30 cellular contexts compared by ENCODE assay signal in genomic region chr6:90432937-90433336, GRCh38.
"Had no signal": no experiment of that assay in that cellular context is flagged by ENCODE, and none has a peak within 500 bp of the region (broad histone marks: within the 10 kb centered on the region; RNA-seq: fewer than 3 reads in every experiment).

No MANE protein-coding gene starts in this region.

- H3K4me1 Mint-ChIP-seq: immature natural killer cell, mesothelial cell of epicardium had no signal

- H3K4me3 ChIP-seq: left lung, lower lobe of right lung, pancreas, prostate gland, sigmoid colon, spleen, suprapubic skin, thoracic aorta, tibial artery, upper lobe of right lung had no signal

- FAIRE-seq: islet of Langerhans, kidney, pancreas, small intestine, urothelium cell line had no signal

- H3K36me3 ChIP-seq: left lung, lower lobe of right lung, pancreas, prostate gland, sigmoid colon, spleen, suprapubic skin, thoracic aorta, tibial artery, upper lobe of right lung had no signal

- H3K27me3 Mint-ChIP-seq: naive thymus-derived CD4-positive, alpha-beta T cell; stimulated activated naive CD8-positive, alpha-beta T cell treated with anti-CD3 and anti-CD28 coated beads, Interleukin-15, Interleukin-2, amounts not matched to agents 100 ng/mL and 50 ng/mL, for 24 hours had no signal

- H3K27ac Mint-ChIP-seq: immature natural killer cell; mesothelial cell of epicardium; naive thymus-derived CD4-positive, alpha-beta T cell; natural killer cell treated with Interleukin-12 subunit alpha and Interleukin-12 subunit beta and Interleukin-15 and Interleukin-18, amount 100 ng/mL, for 72 hours; stimulated activated effector memory CD8-positive, alpha-beta T cell treated with anti-CD3 and anti-CD28 coated beads, Interleukin-12 subunit alpha, Interleukin-12 subunit beta, amount 100 ng/mL, for 72 hours had no signal

- H3K27ac ChIP-seq: left lung, lower lobe of right lung, pancreas, prostate gland, sigmoid colon, spleen, suprapubic skin, thoracic aorta, tibial artery, upper lobe of right lung had no signal

- H3K9me3 ChIP-seq: pancreas, prostate gland, suprapubic skin had no signal

- H3K36me3 Mint-ChIP-seq: stimulated activated effector memory CD8-positive, alpha-beta T cell treated with anti-CD3 and anti-CD28 coated beads, Interleukin-12 subunit alpha, Interleukin-12 subunit beta, amount 100 ng/mL, for 72 hours had no signal

- H3K4me1 ChIP-seq: left lung, lower lobe of right lung, pancreas, prostate gland, sigmoid colon, spleen, tibial artery, upper lobe of right lung had no signal

- H3K4me3 Mint-ChIP-seq: immature natural killer cell; mesothelial cell of epicardium; naive thymus-derived CD4-positive, alpha-beta T cell; natural killer cell treated with Interleukin-12 subunit alpha and Interleukin-12 subunit beta and Interleukin-15 and Interleukin-18, amount 100 ng/mL, for 72 hours; stimulated activated effector memory CD8-positive, alpha-beta T cell treated with anti-CD3 and anti-CD28 coated beads, Interleukin-12 subunit alpha, Interleukin-12 subunit beta, amount 100 ng/mL, for 72 hours; stimulated activated naive CD8-positive, alpha-beta T cell treated with anti-CD3 and anti-CD28 coated beads, Interleukin-15, Interleukin-2, amounts not matched to agents 100 ng/mL and 50 ng/mL, for 24 hours had no signal

- DNase-seq: hypothalamus; immature natural killer cell; kidney; left colon; left lung; lower lobe of right lung; mammary epithelial cell; mesenchymal stem cell; naive thymus-derived CD4-positive, alpha-beta T cell; nucleus accumbens; pancreas; posterior cingulate gyrus; retina; right cardiac atrium; sigmoid colon; small intestine; spleen; stimulated activated CD4-positive, alpha-beta T cell treated with anti-CD3 and anti-CD28 coated beads, Interleukin-4, amount 100 ng/mL, for 24 hours; stimulated activated naive CD4-positive, alpha-beta T cell; tibial artery; upper lobe of right lung had no signal

- H3K27me3 ChIP-seq: left lung, pancreas, sigmoid colon, spleen, suprapubic skin, tibial artery, upper lobe of right lung had no signal
